In genomic region chr2:62456721-62457539, GRCh38 we compare ENCODE assay signal across 8 cellular contexts. TPM values are rescaled to one million over a fixed set of nuclear protein-coding genes. Genes with fewer than 3 reads are reported as not detected.
DNase-seq lines count a peak whose midpoint lies in the region; ATAC-seq lines count a peak whose summit lies in the region.

No MANE protein-coding gene starts in this region.

- H3K27me3 ChIP-seq in CD4-positive, alpha-beta memory T cell (ENCODE audit: insufficient read depth, low read length): no peaks in the 10 kb centered on the region
- H3K27me3 ChIP-seq in mononuclear cell (ENCODE audit: insufficient read depth, low read length): no peaks in the 10 kb centered on the region

- peak overlapping the region in 7 of 8 donors; percentile 24 to 70 (median 50) for H3K4me3 Mint-ChIP-seq in CD4-positive, alpha-beta memory T cell

- no peaks in the 10 kb centered on the region for H3K9me3 Mint-ChIP-seq in CD4-positive, alpha-beta memory T cell

- peak overlapping the region in 1 of 2 donors; percentile 24 for H3K4me3 ChIP-seq in CD4-positive, alpha-beta memory T cell (ENCODE audit: low read length in 2 of 2)
- H3K4me3 ChIP-seq in mononuclear cell (ENCODE audit: low read length): peak overlapping the region; percentile 36

- intact Hi-C loops in CD4-positive, alpha-beta memory T cell (cut with micrococcal nuclease): loop anchor here (1.0 to 5.0 kb wide), 3 partner anchors 318 to 1405 kb away; no protein-coding TSS in a partner anchor

- CTCF ChIA-PET in CD4-positive, alpha-beta memory T cell (lab: Charles Lee; ENCODE audit: partially characterized antibody): interaction anchor here (0.7 to 6.2 kb wide), 27 partner anchors 9 to 1086 kb away, joined by 3 to 207 read pairs (median 6); no protein-coding TSS in a partner anchor

- POLR2A ChIA-PET in CD4-positive, alpha-beta memory T cell (lab: Charles Lee; ENCODE audit: partially characterized antibody): no interaction called here

- H3K4me1 Mint-ChIP-seq in CD4-positive, alpha-beta memory T cell: no peaks in the 10 kb centered on the region

- H3K27ac Mint-ChIP-seq in CD4-positive, alpha-beta memory T cell: peak overlapping the region in 1 of 7 donors; percentile 66

- H3K27ac ChIP-seq in CD4-positive, alpha-beta memory T cell (ENCODE audit: low read depth, low read length): no peak overlapping the region

- peaks cover 4% of the 10 kb centered on the region for H3K4me1 ChIP-seq in CD4-positive, alpha-beta memory T cell (ENCODE audit: insufficient read depth, low read length)
- peaks cover 9% of the 10 kb centered on the region for H3K4me1 ChIP-seq in mononuclear cell (ENCODE audit: insufficient read depth, low read length)

- ATAC-seq in GM19351 (IDR thresholded peaks at IDR 0.05; ENCODE audit: unreplicated experiment): peak; percentile 87
- peak; percentile 88 for ATAC-seq in HG03442 (IDR thresholded peaks at IDR 0.05; ENCODE audit: unreplicated experiment)

- no peaks in the 10 kb centered on the region for H3K36me3 Mint-ChIP-seq in CD4-positive, alpha-beta memory T cell

- H3K9me3 ChIP-seq in CD4-positive, alpha-beta memory T cell (ENCODE audit: control insufficient read depth in 1 of 2, low read length in 2 of 2): no peaks in the 10 kb centered on the region
- no peaks in the 10 kb centered on the region for H3K9me3 ChIP-seq in mononuclear cell (ENCODE audit: low read depth, low read length)

- H3K36me3 ChIP-seq in CD4-positive, alpha-beta memory T cell (ENCODE audit: insufficient read depth, low read length): no peaks in the 10 kb centered on the region

- peaks cover 3 to 4% of the 10 kb centered on the region in 2 donors for H3K27me3 Mint-ChIP-seq in CD4-positive, alpha-beta memory T cell

- DNase-seq in CD4-positive, alpha-beta memory T cell: peak in 4 of 5 donors; percentile 50 to 65 (median 54)
- peak; percentile 45 for DNase-seq in NOMO-1 treated with DMSO at 0.1 percent for 48 hours (lab: John Stamatoyannopoulos, UW; ENCODE audit: unreplicated experiment)
- DNase-seq in activated T-cell treated with anti-CD3 and anti-CD28 coated beads for 24 hours (ENCODE audit: low read depth): peak; percentile 51
- DNase-seq in epidermal melanocyte (ENCODE audit: insufficient read length, low spot score): peak; percentile 79
- DNase-seq in stimulated activated CD8-positive, alpha-beta memory T cell treated with anti-CD3 and anti-CD28 coated beads, Interleukin-4, amount 100 ng/mL, for 1 hour (ENCODE audit: low read depth in 2 of 2, low spot score in 1 of 2): peak; percentile 21 to 32

RNA-seq across cellular contexts. Expression of gene TMEM17, which starts 49.1 kb away (rescaled TPM):
- not detected for total RNA-seq in CD4-positive, alpha-beta memory T cell
- polyA plus RNA-seq in CD4-positive, alpha-beta memory T cell: not detected
- total RNA-seq in mononuclear cell: 0.21 TPM

Comparison
In these comparisons a context has a peak if more than half of its experiments do, and no peak if none do; other contexts are left out.
1. DNase-seq: peak in every context shown above with its lines; median percentile 79 in epidermal melanocyte; 54 in CD4-positive, alpha-beta memory T cell; 51 in activated T-cell treated with anti-CD3 and anti-CD28 coated beads for 24 hours; 45 in NOMO-1 treated with DMSO at 0.1 percent for 48 hours; 26 in stimulated activated CD8-positive, alpha-beta memory T cell treated with anti-CD3 and anti-CD28 coated beads, Interleukin-4, amount 100 ng/mL, for 1 hour.